Comparison of ENCODE assay signal across 17 cellular contexts in the genomic region with DNA sequence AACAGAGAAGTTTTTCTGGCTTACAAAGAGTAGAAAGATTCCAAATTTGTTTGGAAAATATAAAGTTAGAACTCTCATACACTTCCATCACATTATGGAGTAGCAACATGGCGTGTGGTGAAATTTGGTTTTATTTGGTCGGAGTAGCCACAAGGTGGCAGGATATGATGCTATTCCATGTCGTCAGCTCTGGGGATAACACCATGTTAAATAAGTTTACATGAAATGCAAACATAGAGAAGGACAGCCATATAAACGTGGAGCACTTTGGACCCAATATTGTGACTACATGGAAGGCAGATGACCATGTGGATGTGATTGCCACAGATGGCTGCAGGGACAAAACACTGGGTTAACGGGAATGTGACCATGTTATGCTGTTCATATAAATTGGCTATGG. TPM values are rescaled to one million over a fixed set of nuclear protein-coding genes. Genes with fewer than 3 reads are reported as not detected.
DNase-seq lines count a peak whose midpoint lies in the region; ATAC-seq, FAIRE-seq and TF ChIP-seq lines count a peak whose summit lies in the region.
"Had no signal": no experiment of that assay in that cellular context is flagged by ENCODE, and none has a peak within 500 bp of the region (broad histone marks: within the 10 kb centered on the region; RNA-seq: fewer than 3 reads in every experiment).

No MANE protein-coding gene starts in this region.

- SMC1A ChIA-PET in GM12878 (lab: Charles Lee; ENCODE audit: uncharacterized antibody, unreplicated experiment): no interaction called here

- no peak overlapping the region for H3K9ac ChIP-seq in GM12878 (ENCODE audit: control insufficient read depth, insufficient read depth, low read length)

- DNase-seq in activated CD4-positive, alpha-beta T cell treated with anti-CD3 and anti-CD28 coated beads, Interleukin-2, amount 10 ng/mL, durations not matched to agents 7 days and 5 days: no peak
- no peak for DNase-seq in activated CD4-positive, alpha-beta T cell treated with anti-CD3 and anti-CD28 coated beads, Interleukin-2, amount 50 U/mL, for 48 hours
- DNase-seq in NCI-H1105 (lab: John Stamatoyannopoulos, UW): peak; percentile 7
- DNase-seq in GM12878 (ENCODE audit: low read depth, low spot score): no peak
- no peak for DNase-seq in NCI-H2081 treated with DMSO at 0.1 percent for 48 hours (lab: John Stamatoyannopoulos, UW)
- DNase-seq in body of pancreas: no peak
- no peak for DNase-seq in gastrocnemius medialis
- no peak for DNase-seq in DMS79 (lab: John Stamatoyannopoulos, UW)
- DNase-seq: activated CD8-positive, alpha-beta memory T cell treated with anti-CD3 and anti-CD28 coated beads, Interleukin-2, amount 50 U/mL, for 4 hours; central memory CD4-positive, alpha-beta T cell; head of caudate nucleus; naive thymus-derived CD4-positive, alpha-beta T cell; thyroid gland had no signal

- intact Hi-C loops in GM12878 (cut with micrococcal nuclease; ENCODE audit: unreplicated experiment): loop anchor here (2.0 kb wide), 1 partner anchor 261 kb away; no protein-coding TSS in a partner anchor
- intact Hi-C loops in body of pancreas (cut with DNase I): no loop called here
- intact Hi-C loops in gastrocnemius medialis (cut with DNase I; ENCODE audit: low total_unique reads): no loop called here

- no peaks in the 10 kb centered on the region for H3K36me3 ChIP-seq in GM12878 (ENCODE audit: control insufficient read depth in 2 of 2, insufficient read depth in 2 of 2, low read length in 1 of 2)
- H3K36me3 ChIP-seq in body of pancreas (replicated peaks in 1 of 2; ENCODE audit: insufficient read depth in 1 of 2, low read depth in 2 of 2): no peaks in the 10 kb centered on the region
- no peaks in the 10 kb centered on the region for H3K36me3 ChIP-seq in gastrocnemius medialis
- H3K36me3 ChIP-seq: thyroid gland had no signal

- no peaks in the 10 kb centered on the region for H4K20me1 ChIP-seq in GM12878 (ENCODE audit: control insufficient read depth, insufficient read depth)

- no peak for TF ChIP-seq RAD21 in GM12878 (IDR thresholded peaks at IDR 0.05; ENCODE audit: insufficient read depth, low read depth, low read length)

- H3K27me3 Mint-ChIP-seq in activated CD4-positive, alpha-beta T cell treated with anti-CD3 and anti-CD28 coated beads, Interleukin-2, amount 10 ng/mL, durations not matched to agents 7 days and 5 days: no peaks in the 10 kb centered on the region
- H3K27me3 Mint-ChIP-seq: activated naive CD8-positive, alpha-beta T cell; naive thymus-derived CD4-positive, alpha-beta T cell had no signal

- no peaks in the 10 kb centered on the region for H3K4me1 Mint-ChIP-seq in activated CD4-positive, alpha-beta T cell treated with anti-CD3 and anti-CD28 coated beads, Interleukin-2, amount 10 ng/mL, durations not matched to agents 7 days and 5 days
- H3K4me1 Mint-ChIP-seq: naive thymus-derived CD4-positive, alpha-beta T cell had no signal

- TF ChIP-seq EP300 in GM12878 (IDR thresholded peaks at IDR 0.05; ENCODE audit: borderline replicate concordance in 1 of 2, control insufficient read depth in 1 of 2, low read depth in 2 of 2, low read length in 2 of 2): no peak

- H2AFZ ChIP-seq in GM12878 (ENCODE audit: control insufficient read depth, low read depth, low read length): no peak overlapping the region

- no peak for FAIRE-seq in GM12878 (lab: Jason Lieb, UNC)

- H3K27me3 ChIP-seq in GM12878 (replicated peaks in 1 of 2; ENCODE audit: control insufficient read depth in 2 of 2, insufficient read depth in 2 of 2, low read length in 1 of 2) (no peaks in the 10 kb centered on the region), body of pancreas (no peaks in the 10 kb centered on the region), gastrocnemius medialis (no peaks in the 10 kb centered on the region)
- H3K27me3 ChIP-seq: thyroid gland had no signal

- no peaks in the 10 kb centered on the region for H3K36me3 Mint-ChIP-seq in activated CD4-positive, alpha-beta T cell treated with anti-CD3 and anti-CD28 coated beads, Interleukin-2, amount 10 ng/mL, durations not matched to agents 7 days and 5 days (ENCODE audit: low read depth)
- H3K36me3 Mint-ChIP-seq: activated naive CD8-positive, alpha-beta T cell had no signal

- peak overlapping the region; percentile 34 for H3K27ac Mint-ChIP-seq in activated CD4-positive, alpha-beta T cell treated with anti-CD3 and anti-CD28 coated beads, Interleukin-2, amount 10 ng/mL, durations not matched to agents 7 days and 5 days
- H3K27ac Mint-ChIP-seq: activated naive CD8-positive, alpha-beta T cell; naive thymus-derived CD4-positive, alpha-beta T cell had no signal

- ATAC-seq in GM12878 (0 out of 3 replicates have a peak, but pooled peaks have one; percentile 45), body of pancreas (no peak), gastrocnemius medialis (no peak)
- ATAC-seq: left lobe of liver; naive thymus-derived CD4-positive, alpha-beta T cell had no signal

- TF ChIP-seq POLR2A in GM12878 (IDR thresholded peaks at IDR 0.05; ENCODE audit: low read depth, low read length) (no peak), body of pancreas (IDR thresholded peaks at IDR 0.05) (no peak), gastrocnemius medialis (IDR thresholded peaks at IDR 0.05) (no peak)

- peak in 1 of 3 experiments; percentile 33; a peak in 2 of 6 replicates for TF ChIP-seq CTCF in GM12878 (IDR thresholded peaks at IDR 0.05 in 2 of 3, conservative IDR thresholded peaks at IDR 0.05 in 1 of 3; ENCODE audit: control insufficient read depth in 2 of 3, extremely low read depth in 1 of 3, insufficient read depth in 1 of 3, low read depth in 3 of 3, low read length in 3 of 3)
- no peak for TF ChIP-seq CTCF in body of pancreas (IDR thresholded peaks at IDR 0.05)
- no peak for TF ChIP-seq CTCF in gastrocnemius medialis (IDR thresholded peaks at IDR 0.05 in 4 of 5, conservative IDR thresholded peaks at IDR 0.05 in 1 of 5)

- H3K9me3 Mint-ChIP-seq in activated CD4-positive, alpha-beta T cell treated with anti-CD3 and anti-CD28 coated beads, Interleukin-2, amount 10 ng/mL, durations not matched to agents 7 days and 5 days: peaks cover 6% of the 10 kb centered on the region

- H3K4me2 ChIP-seq in GM12878 (ENCODE audit: control insufficient read depth, insufficient read depth): no peak overlapping the region

- POLR2A ChIA-PET in activated CD4-positive, alpha-beta T cell treated with anti-CD3 and anti-CD28 coated beads, Interleukin-2, amount 10 ng/mL, durations not matched to agents 7 days and 5 days (lab: Charles Lee): no interaction called here
- POLR2A ChIA-PET in GM12878 (lab: Charles Lee): no interaction called here

- no peaks in the 10 kb centered on the region for H3K9me3 ChIP-seq in GM12878 (replicated peaks; ENCODE audit: control insufficient read depth, insufficient read depth, low read length)
- H3K9me3 ChIP-seq in body of pancreas: no peaks in the 10 kb centered on the region
- H3K9me3 ChIP-seq in gastrocnemius medialis: no peaks in the 10 kb centered on the region
- H3K9me3 ChIP-seq: thyroid gland had no signal

- in situ Hi-C loops in GM12878 (cut with MboI) (no loop called here), gastrocnemius medialis (cut with MboI; ENCODE audit: low sequenced_read_pairs in 4 of 4) (no loop called here)

- H3K4me3 ChIP-seq in GM12878 (no peak overlapping the region), body of pancreas (no peak overlapping the region), gastrocnemius medialis (no peak overlapping the region)
- H3K4me3 ChIP-seq: thyroid gland had no signal

- CTCF ChIA-PET in activated CD4-positive, alpha-beta T cell treated with anti-CD3 and anti-CD28 coated beads, Interleukin-2, amount 10 ng/mL, durations not matched to agents 7 days and 5 days (lab: Charles Lee): no interaction called here
- CTCF ChIA-PET in GM12878 (lab: Yijun Ruan, JAX): interaction anchor here (0.7 to 1.0 kb wide), 2 partner anchors 260 to 261 kb away, joined by 3 read pairs; no protein-coding TSS in a partner anchor

- RAD21 ChIA-PET in GM12878 (lab: Charles Lee; ENCODE audit: unreplicated experiment): interaction anchor here (1.2 kb wide), 1 partner anchor 261 kb away, joined by 3 read pairs; no protein-coding TSS in a partner anchor

- H3K4me3 Mint-ChIP-seq in activated CD4-positive, alpha-beta T cell treated with anti-CD3 and anti-CD28 coated beads, Interleukin-2, amount 10 ng/mL, durations not matched to agents 7 days and 5 days: no peak overlapping the region
- H3K4me3 Mint-ChIP-seq: activated naive CD8-positive, alpha-beta T cell; naive thymus-derived CD4-positive, alpha-beta T cell had no signal

- H3K4me1 ChIP-seq in GM12878 (ENCODE audit: control insufficient read depth, insufficient read depth, low read length): no peaks in the 10 kb centered on the region
- H3K4me1 ChIP-seq in body of pancreas: no peaks in the 10 kb centered on the region
- H3K4me1 ChIP-seq in gastrocnemius medialis: no peaks in the 10 kb centered on the region
- H3K4me1 ChIP-seq: thyroid gland had no signal

- BruUV-seq in GM12878 (replicated peaks; lab: Mats Ljungman, UMichigan): no TSS peak

- H3K79me2 ChIP-seq in GM12878 (ENCODE audit: control insufficient read depth, insufficient read depth, low read length): no peaks in the 10 kb centered on the region

- H3K27ac ChIP-seq in GM12878 (ENCODE audit: control insufficient read depth, insufficient read depth) (no peak overlapping the region), body of pancreas (no peak overlapping the region), gastrocnemius medialis (no peak overlapping the region)
- H3K27ac ChIP-seq: thyroid gland had no signal

- WGBS in GM12878 (ENCODE audit: insufficient coverage, insufficient replicate concordance, low lambda C conversion rate, missing lambda C conversion rate): 24% methylated on average over 5 of the region's 5 CpGs
- 44 to 50% methylated on average over 5 of the region's 5 CpGs for WGBS in body of pancreas, 2 donors

RNA-seq across cellular contexts. Expression of gene OR5M11, which starts 21.1 kb away (rescaled TPM):
- total RNA-seq in activated CD4-positive, alpha-beta T cell treated with anti-CD3 and anti-CD28 coated beads, Interleukin-2, amount 10 ng/mL, durations not matched to agents 7 days and 5 days: not detected
- not detected in 2 replicates for total RNA-seq in GM12878 (2013; cell fraction: nucleolus; rRNA removed)
- total RNA-seq in GM12878 (2014; rRNA removed) (not detected in 2 replicates), GM12878 (2014; rRNA removed; fragmentation: Illumina TruSeq; extraction: Trizol) (not detected in 2 replicates), GM12878 (2021) (not detected in 2 replicates), body of pancreas (not detected), gastrocnemius medialis (not detected)
- polyA plus RNA-seq in GM12878 (2011; ENCODE audit: low read depth): not detected
- polyA plus RNA-seq in GM12878 (2011; rRNA removed) (not detected in 2 replicates), GM12878 (2014; fragmentation: Illumina TruSeq; extraction: Trizol) (not detected in 2 replicates), GM12878 (2014; fragmentation: Nextera tagmentation; extraction: Ambion mirVana) (not detected), GM12878 (2014; rRNA removed) (not detected in 2 replicates), GM12878 (2016; fragmentation: Nextera tagmentation; extraction: Ambion mirVana) (not detected)
- polyA plus RNA-seq in GM12878 (2011; cell fraction: cytosol; rRNA removed): not detected in 2 replicates
- not detected in 2 replicates for polyA plus RNA-seq in GM12878 (2011; cell fraction: nucleus; rRNA removed)
- polyA plus RNA-seq in GM12878 (2012): not detected in 2 replicates
- not detected in 2 replicates for polyA minus RNA-seq in GM12878 (2011; rRNA and poly(A)+ RNA removed)
- polyA minus RNA-seq in GM12878 (2011; cell fraction: cytosol; rRNA and poly(A)+ RNA removed): not detected in 2 replicates
- polyA minus RNA-seq in GM12878 (2011; cell fraction: nucleus; rRNA and poly(A)+ RNA removed): not detected in 2 replicates
- total RNA-seq: Daoy; left lobe of liver; naive thymus-derived CD4-positive, alpha-beta T cell; NCI-H460; thyroid gland had no signal
- polyA plus RNA-seq: naive thymus-derived CD4-positive, alpha-beta T cell had no signal

RNA-seq across cellular contexts. Expression of gene OR5M8, which starts 30.8 kb away (rescaled TPM):
- total RNA-seq in activated CD4-positive, alpha-beta T cell treated with anti-CD3 and anti-CD28 coated beads, Interleukin-2, amount 10 ng/mL, durations not matched to agents 7 days and 5 days: not detected
- not detected in 2 replicates for total RNA-seq in GM12878 (2013; cell fraction: nucleolus; rRNA removed)
- total RNA-seq in GM12878 (2014; rRNA removed) (not detected in 2 replicates), GM12878 (2014; rRNA removed; fragmentation: Illumina TruSeq; extraction: Trizol) (not detected in 2 replicates), GM12878 (2021) (not detected in 2 replicates), body of pancreas (not detected), gastrocnemius medialis (not detected)
- not detected for polyA plus RNA-seq in GM12878 (2011; ENCODE audit: low read depth)
- polyA plus RNA-seq in GM12878 (2011; rRNA removed) (not detected in 2 replicates), GM12878 (2014; fragmentation: Illumina TruSeq; extraction: Trizol) (not detected in 2 replicates), GM12878 (2014; fragmentation: Nextera tagmentation; extraction: Ambion mirVana) (not detected), GM12878 (2014; rRNA removed) (not detected in 2 replicates), GM12878 (2016; fragmentation: Nextera tagmentation; extraction: Ambion mirVana) (not detected)
- not detected in 2 replicates for polyA plus RNA-seq in GM12878 (2011; cell fraction: cytosol; rRNA removed)
- not detected in 2 replicates for polyA plus RNA-seq in GM12878 (2011; cell fraction: nucleus; rRNA removed)
- not detected in 2 replicates for polyA plus RNA-seq in GM12878 (2012)
- polyA minus RNA-seq in GM12878 (2011; rRNA and poly(A)+ RNA removed): not detected in 2 replicates
- polyA minus RNA-seq in GM12878 (2011; cell fraction: cytosol; rRNA and poly(A)+ RNA removed): not detected in 2 replicates
- not detected in 2 replicates for polyA minus RNA-seq in GM12878 (2011; cell fraction: nucleus; rRNA and poly(A)+ RNA removed)
- total RNA-seq: Daoy; left lobe of liver; naive thymus-derived CD4-positive, alpha-beta T cell; NCI-H460; thyroid gland had no signal
- polyA plus RNA-seq: naive thymus-derived CD4-positive, alpha-beta T cell had no signal

RNA-seq across cellular contexts. Expression of gene OR5M3, which starts 48.8 kb away (rescaled TPM):
- not detected for total RNA-seq in activated CD4-positive, alpha-beta T cell treated with anti-CD3 and anti-CD28 coated beads, Interleukin-2, amount 10 ng/mL, durations not matched to agents 7 days and 5 days
- not detected in 2 replicates for total RNA-seq in GM12878 (2013; cell fraction: nucleolus; rRNA removed)
- total RNA-seq in GM12878 (2014; rRNA removed): not detected in 2 replicates
- not detected in 2 replicates for total RNA-seq in GM12878 (2014; rRNA removed; fragmentation: Illumina TruSeq; extraction: Trizol)
- total RNA-seq in GM12878 (2021): not detected in 2 replicates
- polyA plus RNA-seq in GM12878 (2011; ENCODE audit: low read depth): not detected
- not detected in 2 replicates for polyA plus RNA-seq in GM12878 (2011; rRNA removed)
- polyA plus RNA-seq in GM12878 (2011; cell fraction: cytosol; rRNA removed): not detected in 2 replicates
- not detected in 2 replicates for polyA plus RNA-seq in GM12878 (2011; cell fraction: nucleus; rRNA removed)
- polyA plus RNA-seq in GM12878 (2012): not detected in 2 replicates
- not detected in 2 replicates for polyA plus RNA-seq in GM12878 (2014; fragmentation: Illumina TruSeq; extraction: Trizol)
- polyA plus RNA-seq in GM12878 (2014; fragmentation: Nextera tagmentation; extraction: Ambion mirVana): not detected
- polyA plus RNA-seq in GM12878 (2014; rRNA removed): not detected in 2 replicates
- polyA plus RNA-seq in GM12878 (2016; fragmentation: Nextera tagmentation; extraction: Ambion mirVana): not detected
- not detected in 2 replicates for polyA minus RNA-seq in GM12878 (2011; rRNA and poly(A)+ RNA removed)
- polyA minus RNA-seq in GM12878 (2011; cell fraction: cytosol; rRNA and poly(A)+ RNA removed): not detected in 2 replicates
- not detected in 2 replicates for polyA minus RNA-seq in GM12878 (2011; cell fraction: nucleus; rRNA and poly(A)+ RNA removed)
- total RNA-seq in body of pancreas: not detected
- total RNA-seq in gastrocnemius medialis: not detected
- total RNA-seq: Daoy; left lobe of liver; naive thymus-derived CD4-positive, alpha-beta T cell; NCI-H460; thyroid gland had no signal
- polyA plus RNA-seq: naive thymus-derived CD4-positive, alpha-beta T cell had no signal

RNA-seq across cellular contexts. Expression of gene OR5M10, which starts 55.6 kb away (rescaled TPM):
- not detected for total RNA-seq in activated CD4-positive, alpha-beta T cell treated with anti-CD3 and anti-CD28 coated beads, Interleukin-2, amount 10 ng/mL, durations not matched to agents 7 days and 5 days
- total RNA-seq in GM12878 (2013; cell fraction: nucleolus; rRNA removed): not detected in 2 replicates
- not detected in 2 replicates for total RNA-seq in GM12878 (2014; rRNA removed)
- total RNA-seq in GM12878 (2014; rRNA removed; fragmentation: Illumina TruSeq; extraction: Trizol): not detected in 2 replicates
- not detected in 2 replicates for total RNA-seq in GM12878 (2021)
- polyA plus RNA-seq in GM12878 (2011; ENCODE audit: low read depth): not detected
- not detected in 2 replicates for polyA plus RNA-seq in GM12878 (2011; rRNA removed)
- not detected in 2 replicates for polyA plus RNA-seq in GM12878 (2011; cell fraction: cytosol; rRNA removed)
- not detected in 2 replicates for polyA plus RNA-seq in GM12878 (2011; cell fraction: nucleus; rRNA removed)
- not detected in 2 replicates for polyA plus RNA-seq in GM12878 (2012)
- polyA plus RNA-seq in GM12878 (2014; fragmentation: Illumina TruSeq; extraction: Trizol): not detected in 2 replicates
- not detected for polyA plus RNA-seq in GM12878 (2014; fragmentation: Nextera tagmentation; extraction: Ambion mirVana)
- polyA plus RNA-seq in GM12878 (2014; rRNA removed): not detected in 2 replicates
- not detected for polyA plus RNA-seq in GM12878 (2016; fragmentation: Nextera tagmentation; extraction: Ambion mirVana)
- polyA minus RNA-seq in GM12878 (2011; rRNA and poly(A)+ RNA removed): not detected in 2 replicates
- polyA minus RNA-seq in GM12878 (2011; cell fraction: cytosol; rRNA and poly(A)+ RNA removed): not detected in 2 replicates
- not detected in 2 replicates for polyA minus RNA-seq in GM12878 (2011; cell fraction: nucleus; rRNA and poly(A)+ RNA removed)
- not detected for total RNA-seq in body of pancreas
- not detected for total RNA-seq in gastrocnemius medialis
- total RNA-seq: Daoy; left lobe of liver; naive thymus-derived CD4-positive, alpha-beta T cell; NCI-H460; thyroid gland had no signal
- polyA plus RNA-seq: naive thymus-derived CD4-positive, alpha-beta T cell had no signal
